ENCODE assay signal across 8 cellular contexts in genomic region chr11:86069408-86070086, GRCh38. TPM values are rescaled to one million over a fixed set of nuclear protein-coding genes. Genes with fewer than 3 reads are reported as not detected.
DNase-seq lines count a peak whose midpoint lies in the region; ATAC-seq and TF ChIP-seq lines count a peak whose summit lies in the region.

No MANE protein-coding gene starts in this region.

- peaks cover 38% of the 10 kb centered on the region for H4K20me1 ChIP-seq in BLaER1

- ATAC-seq in GM18858 (IDR thresholded peaks at IDR 0.05; ENCODE audit: unreplicated experiment), result peak; percentile 12
- peak; percentile 20 for ATAC-seq in HG03196 (IDR thresholded peaks at IDR 0.05; ENCODE audit: unreplicated experiment)
- peak; percentile 26 for ATAC-seq in left lobe of liver

- peak overlapping the region; percentile 75 for H3K9ac ChIP-seq in BLaER1

- H3K27ac ChIP-seq in BLaER1 (peak overlapping the region; percentile 89), coronary artery (peak overlapping the region; percentile 97 to 99), suprapubic skin (peak overlapping the region; percentile 99)

- TF ChIP-seq CTCF in coronary artery (IDR thresholded peaks at IDR 0.05) (no peak), suprapubic skin (IDR thresholded peaks at IDR 0.05) (no peak)

- H3K27me3 ChIP-seq in BLaER1 (no peaks in the 10 kb centered on the region), suprapubic skin (no peaks in the 10 kb centered on the region)

- H3K4me3 ChIP-seq in BLaER1 (peak overlapping the region; percentile 59), coronary artery (peak overlapping the region; percentile 98), suprapubic skin (peak overlapping the region; percentile 100)

- H3K9me3 ChIP-seq in BLaER1 (no peaks in the 10 kb centered on the region), suprapubic skin (no peaks in the 10 kb centered on the region)

- peak; percentile 23 for TF ChIP-seq EP300 in suprapubic skin (IDR thresholded peaks at IDR 0.05)

- DNase-seq in RPMI7951 (ENCODE audit: low read depth) (peak; percentile 96), coronary artery (ENCODE audit: low spot score) (peak; percentile 77), left lobe of liver (ENCODE audit: low spot score) (no peak), suprapubic skin (ENCODE audit: low spot score in 2 of 2) (no peak), DMS114 treated with DMSO at 0.1 percent for 48 hours (lab: John Stamatoyannopoulos, UW; ENCODE audit: unreplicated experiment) (no peak)

- H3K4me2 ChIP-seq in BLaER1, result peak overlapping the region; percentile 81

- TF ChIP-seq POLR2A in suprapubic skin (IDR thresholded peaks at IDR 0.05), result no peak

- WGBS in suprapubic skin, result 8% methylated on average over 10 of the region's 14 CpGs

- H3K36me3 ChIP-seq in BLaER1 (no peaks in the 10 kb centered on the region), suprapubic skin (no peaks in the 10 kb centered on the region)

- H3K4me1 ChIP-seq in BLaER1 (peaks cover 29% of the 10 kb centered on the region), suprapubic skin (peaks cover 33% of the 10 kb centered on the region)

RNA-seq across cellular contexts. Expression of gene PICALM, which starts 0.7 kb away (rescaled TPM):
- 154 and 211 TPM in 2 replicates for total RNA-seq in RPMI7951 (2014; rRNA removed; shearing (Covaris generic))
- total RNA-seq in left lobe of liver, result 70.9 TPM
- 100 to 1,000 TPM; 164 to 386 (median 189) TPM for total RNA-seq in suprapubic skin

Comparison
In these comparisons a context has a peak if more than half of its experiments do, and no peak if none do; other contexts are left out.
1. DNase-seq: peak in RPMI7951 (single experiment) and coronary artery (single experiment); none in left lobe of liver (single experiment), suprapubic skin (0 of 2) and DMS114 treated with DMSO at 0.1 percent for 48 hours (single experiment).
2. Peak in every context shown above with its lines, with median percentiles within 50 percentile points of each other: H3K27ac ChIP-seq, H3K4me3 ChIP-seq and ATAC-seq.